ENCODE assay signal across 21 cellular contexts in genomic region chr4:113481820-113482219, GRCh38.
"Had no signal": no experiment of that assay in that cellular context is flagged by ENCODE, and none has a peak within 500 bp of the region (broad histone marks: within the 10 kb centered on the region; RNA-seq: fewer than 3 reads in every experiment).

No MANE protein-coding gene starts in this region.

- ATAC-seq: activated CD8-positive, alpha-beta memory T cell treated with anti-CD3 and anti-CD28 coated beads, Interleukin-2, amount 10 ng/mL, durations not matched to agents 7 days and 5 days; activated CD8-positive, alpha-beta T cell treated with anti-CD3 and anti-CD28 coated beads for 36 hours; body of pancreas; left lung; natural killer cell treated with Interleukin-12 subunit alpha and Interleukin-12 subunit beta and Interleukin-15 and Interleukin-18, amount 100 ng/mL, for 72 hours had no signal

- H3K4me3 ChIP-seq: body of pancreas, left lung, skin epidermis, testis, vagina had no signal

- DNase-seq: activated CD4-positive, alpha-beta T cell treated with anti-CD3 and anti-CD28 coated beads for 4 hours; activated CD4-positive, CD25-positive, alpha-beta regulatory T cell; activated CD8-positive, alpha-beta memory T cell treated with anti-CD3 and anti-CD28 coated beads, Interleukin-2, amount 10 ng/mL, durations not matched to agents 7 days and 5 days; activated CD8-positive, alpha-beta T cell treated with anti-CD3 and anti-CD28 coated beads for 36 hours; activated T-cell treated with anti-CD3 and anti-CD28 coated beads for 4 hours; body of pancreas; caudate nucleus; effector CD8-positive, alpha-beta T cell; erythroblast; foreskin fibroblast; hippocampal formation; kidney glomerular epithelial cell; left lung; mammary epithelial cell; stimulated activated naive CD4-positive, alpha-beta T cell; T1000; testis; trophoblast cell had no signal

- H3K4me1 ChIP-seq: body of pancreas, left lung, testis, vagina had no signal

- H3K27ac ChIP-seq: body of pancreas, left lung, skin epidermis, testis, vagina had no signal

- H3K27me3 ChIP-seq: body of pancreas, left lung, testis, vagina had no signal

- H3K9me3 ChIP-seq: body of pancreas, testis, vagina had no signal
